ENCODE assay signal across 16 cellular contexts in genomic region chr17:29839656-29840055, GRCh38.
"Had no signal": no experiment of that assay in that cellular context is flagged by ENCODE, and none has a peak within 500 bp of the region (broad histone marks: within the 10 kb centered on the region; RNA-seq: fewer than 3 reads in every experiment).

No MANE protein-coding gene starts in this region.

- H3K9me3 ChIP-seq: SJCRH30 had no signal

- DNase-seq: KG1, NCI-H1048, NCI-H1105, NCI-H1436 treated with DMSO at 0.1 percent for 48 hours, NCI-H1694 treated with DMSO at 0.1 percent for 48 hours, NCI-H1930, NCI-H2081, NCI-H2107, NCI-H510A, NCI-H524 treated with DMSO at 0.1 percent for 48 hours, NCI-H774, PC-3, SHP77 treated with DMSO at 0.1 percent for 48 hours had no signal

- H3K27me3 ChIP-seq: SJCRH30 had no signal

- ATAC-seq: Panc1, PC-3 had no signal

- H3K36me3 ChIP-seq: SJCRH30 had no signal

- H3K27ac ChIP-seq: RWPE1, SJCRH30 had no signal

- H3K4me3 ChIP-seq: SJCRH30 had no signal
